Comparison of ENCODE assay signal across 8 cellular contexts in genomic region chr10:80472234-80473095, GRCh38. TPM values are rescaled to one million over a fixed set of nuclear protein-coding genes. Genes with fewer than 3 reads are reported as not detected.
DNase-seq lines count a peak whose midpoint lies in the region; ATAC-seq and TF ChIP-seq lines count a peak whose summit lies in the region.

No MANE protein-coding gene starts in this region.

- peak; percentile 75 for DNase-seq in activated naive CD4-positive, alpha-beta T cell treated with anti-CD3 and anti-CD28 coated beads for 36 hours
- DNase-seq in activated naive CD4-positive, alpha-beta T cell (lab: John Stamatoyannopoulos, UW) = no peak
- no peak for DNase-seq in SK-N-SH
- peak; percentile 90 for DNase-seq in fibroblast of gingiva (ENCODE audit: low read depth)
- DNase-seq in transverse colon = no peak
- no peak for DNase-seq in MV-4-11 (lab: John Stamatoyannopoulos, UW)
- no peak for DNase-seq in NCI-H1694 treated with DMSO at 0.1 percent for 48 hours (lab: John Stamatoyannopoulos, UW)

- peaks cover 14 to 31% of the 10 kb centered on the region in 2 experiments; a peak in 3 of 4 replicates for H3K4me1 ChIP-seq in SK-N-SH (ENCODE audit: control insufficient read depth in 1 of 2, insufficient read depth in 2 of 2, low read depth in 1 of 2, low read length in 1 of 2)
- peaks cover 19 to 85% (median 63%) of the 10 kb centered on the region in 4 donors for H3K4me1 ChIP-seq in transverse colon

- peaks cover 28% of the 10 kb centered on the region for H3K36me3 Mint-ChIP-seq in activated naive CD4-positive, alpha-beta T cell treated with anti-CD3 and anti-CD28 coated beads for 36 hours (ENCODE audit: low read depth)

- no peaks in the 10 kb centered on the region for H3K9me3 ChIP-seq in SK-N-SH
- no peaks in the 10 kb centered on the region for H3K9me3 ChIP-seq in transverse colon

- peaks cover 2 to 26% of the 10 kb centered on the region in 2 experiments for H3K36me3 ChIP-seq in SK-N-SH (replicated peaks in 1 of 2; ENCODE audit: control insufficient read depth in 1 of 2, insufficient read depth in 2 of 2, low read length in 1 of 2)
- H3K36me3 ChIP-seq in transverse colon = no peaks in the 10 kb centered on the region

- H3K4me3 Mint-ChIP-seq in activated naive CD4-positive, alpha-beta T cell treated with anti-CD3 and anti-CD28 coated beads for 36 hours = peak overlapping the region; percentile 36

- peaks cover 14% of the 10 kb centered on the region for H3F3A ChIP-seq in SK-N-SH (replicated peaks; ENCODE audit: insufficient read depth)

- no peaks in the 10 kb centered on the region for H3K9me3 Mint-ChIP-seq in activated naive CD4-positive, alpha-beta T cell treated with anti-CD3 and anti-CD28 coated beads for 36 hours

- TF ChIP-seq CTCF in SK-N-SH (IDR thresholded peaks at IDR 0.05) (no peak), transverse colon (IDR thresholded peaks at IDR 0.05) (no peak)

- peaks cover 99% of the 10 kb centered on the region for H3K79me2 ChIP-seq in SK-N-SH (ENCODE audit: insufficient read depth)

- no peak overlapping the region for H3K9ac ChIP-seq in SK-N-SH

- H3K4me3 ChIP-seq in SK-N-SH (ENCODE audit: low read depth in 2 of 2, low read length in 1 of 2) (no peak overlapping the region), transverse colon (no peak overlapping the region)

- H2AFZ ChIP-seq in SK-N-SH (ENCODE audit: low read depth) = no peak overlapping the region

- POLR2A ChIA-PET in SK-N-SH (lab: Yijun Ruan, JAX) = interaction anchor here (1.3 kb wide), 1 partner anchor 8 kb away, joined by 5 read pairs; no protein-coding TSS in a partner anchor

- H3K27me3 ChIP-seq in SK-N-SH (ENCODE audit: insufficient read depth) (no peaks in the 10 kb centered on the region), transverse colon (no peaks in the 10 kb centered on the region)

- peaks cover 54% of the 10 kb centered on the region for H4K20me1 ChIP-seq in SK-N-SH (ENCODE audit: insufficient read depth)

- no peaks in the 10 kb centered on the region for H3K9me2 ChIP-seq in SK-N-SH

- TF ChIP-seq RAD21 in SK-N-SH (IDR thresholded peaks at IDR 0.05; ENCODE audit: low read length) = no peak

- peak overlapping the region; percentile 98 for H3K27ac Mint-ChIP-seq in activated naive CD4-positive, alpha-beta T cell treated with anti-CD3 and anti-CD28 coated beads for 36 hours

- H3K4me2 ChIP-seq in SK-N-SH = peak overlapping the region; percentile 36

- no peak for TF ChIP-seq POLR2A in transverse colon (IDR thresholded peaks at IDR 0.05)

- in situ Hi-C loops in transverse colon (cut with MboI; ENCODE audit: low pct_ligation_motif_present in 1 of 4, low pct_unique_long_range_greater_than_20kb in 1 of 4, low sequenced_read_pairs in 3 of 4) = no loop called here

- H3K27ac ChIP-seq in SK-N-SH (ENCODE audit: low read depth in 2 of 2, low read length in 1 of 2) = peak overlapping the region in 1 of 2 experiments; percentile 52; a peak in 2 of 4 replicates
- peak overlapping the region in 3 of 4 donors; percentile 19 to 51 (median 40) for H3K27ac ChIP-seq in transverse colon

- no peaks in the 10 kb centered on the region for H3K27me3 Mint-ChIP-seq in activated naive CD4-positive, alpha-beta T cell treated with anti-CD3 and anti-CD28 coated beads for 36 hours (ENCODE audit: low read depth)

- 50% methylated on average over 9 of the region's 9 CpGs for WGBS in SK-N-SH (ENCODE audit: low lambda C conversion rate)
- WGBS in transverse colon (ENCODE audit: low coverage in 1 of 2), 2 donors = 66% methylated on average over 5 to 9 of the region's 9 CpGs

- peaks cover 87% of the 10 kb centered on the region for H3K4me1 Mint-ChIP-seq in activated naive CD4-positive, alpha-beta T cell treated with anti-CD3 and anti-CD28 coated beads for 36 hours (ENCODE audit: low read depth)

- intact Hi-C loops in activated naive CD4-positive, alpha-beta T cell treated with anti-CD3 and anti-CD28 coated beads for 36 hours (cut with micrococcal nuclease) = loop anchor here (1.0 to 10.0 kb wide), 8 partner anchors 9 to 1138 kb away; no protein-coding TSS in a partner anchor
- intact Hi-C loops in transverse colon (cut with DNase I; ENCODE audit: low total_unique reads) = no loop called here

- no peak for TF ChIP-seq EP300 in SK-N-SH (IDR thresholded peaks at IDR 0.05; ENCODE audit: borderline replicate concordance in 1 of 2, low read depth in 1 of 2, low read length in 1 of 2)
- no peak for TF ChIP-seq EP300 in transverse colon (IDR thresholded peaks at IDR 0.05; ENCODE audit: low read depth)

- CTCF ChIA-PET in activated naive CD4-positive, alpha-beta T cell treated with anti-CD3 and anti-CD28 coated beads for 36 hours (lab: Charles Lee) = interaction anchor here (0.6 to 13.9 kb wide), 10 partner anchors 12 to 37 kb away, joined by 3 to 237 read pairs (median 4); no protein-coding TSS in a partner anchor
- CTCF ChIA-PET in SK-N-SH (lab: Yijun Ruan, JAX) = interaction anchor here (1.2 to 35.3 kb wide), 2 partner anchors 29 to 34 kb away, joined by 3 to 602 read pairs; no protein-coding TSS in a partner anchor

- ATAC-seq in HG02759 (IDR thresholded peaks at IDR 0.05; ENCODE audit: unreplicated experiment) = peak; percentile 90

TF ChIP-seq in SK-N-SH, 30 proteins besides CTCF, POLR2A, EP300 and RAD21 (continues in another document):
- TF ChIP-seq RCOR1 (IDR thresholded peaks at IDR 0.05; ENCODE audit: low read length) (no peak), NFIC (IDR thresholded peaks at IDR 0.05; ENCODE audit: borderline replicate concordance) (peak; percentile 69), USF1 (IDR thresholded peaks at IDR 0.05; ENCODE audit: borderline replicate concordance, low read depth) (0 out of 2 replicates have a peak, but pooled peaks have one; percentile 19), RXRA (IDR thresholded peaks at IDR 0.05; ENCODE audit: borderline replicate concordance, low read depth) (no peak), USF2 (IDR thresholded peaks at IDR 0.05; ENCODE audit: borderline replicate concordance, low read depth, low read length) (no peak), TCF12 (IDR thresholded peaks at IDR 0.05) (peak; percentile 36; the same call in 1 of the 2 replicates), RFX5 (IDR thresholded peaks at IDR 0.05; ENCODE audit: low read length) (no peak), ZBTB33 (IDR thresholded peaks at IDR 0.05; ENCODE audit: borderline replicate concordance, low read depth) (no peak), FOSL2 (IDR thresholded peaks at IDR 0.05; ENCODE audit: borderline replicate concordance, low read depth) (peak; percentile 29), IRF3 (IDR thresholded peaks at IDR 0.05; ENCODE audit: low read depth, low read length) (no peak), EZH2phosphoT487 (IDR thresholded peaks at IDR 0.05; ENCODE audit: borderline replicate concordance, low read depth) (no peak), SMC3 (IDR thresholded peaks at IDR 0.05; ENCODE audit: low read depth, low read length) (no peak), ELF1 (IDR thresholded peaks at IDR 0.05) (no peak), TEAD4 (IDR thresholded peaks at IDR 0.05; ENCODE audit: borderline replicate concordance, insufficient read depth) (no peak), GABPA (IDR thresholded peaks at IDR 0.05; ENCODE audit: low read depth) (no peak), FOXM1 (IDR thresholded peaks at IDR 0.05; ENCODE audit: low read depth) (no peak), POLR2AphosphoS5 (IDR thresholded peaks at IDR 0.05; ENCODE audit: low read depth, low read length) (no peak)

RNA-seq across cellular contexts. Expression of gene TSPAN14, which starts 18.4 kb away (rescaled TPM):
- 10 to 100 TPM; 33.5 to 35.5 TPM for total RNA-seq in activated naive CD4-positive, alpha-beta T cell treated with anti-CD3 and anti-CD28 coated beads for 36 hours
- 44.0 and 78.1 TPM in 2 replicates for polyA plus RNA-seq in SK-N-SH (2012; rRNA removed)
- 42.5 and 64.1 TPM in 2 replicates for polyA plus RNA-seq in SK-N-SH (2012; cell fraction: cytosol; rRNA removed)
- polyA plus RNA-seq in SK-N-SH (2012; cell fraction: nucleus; rRNA removed) = 57.0 and 58.9 TPM in 2 replicates
- total RNA-seq in transverse colon = 10 to 100 TPM; 18.9 to 72.9 (median 55.8) TPM

Comparison
In these comparisons a context has a peak if more than half of its experiments do, and no peak if none do; other contexts are left out.
1. DNase-seq: peak in activated naive CD4-positive, alpha-beta T cell treated with anti-CD3 and anti-CD28 coated beads for 36 hours (single experiment) and fibroblast of gingiva (single experiment); none in activated naive CD4-positive, alpha-beta T cell (0 of 4), SK-N-SH (single experiment), transverse colon (single experiment), MV-4-11 (single experiment) and NCI-H1694 treated with DMSO at 0.1 percent for 48 hours (single experiment).